In the genomic region with DNA sequence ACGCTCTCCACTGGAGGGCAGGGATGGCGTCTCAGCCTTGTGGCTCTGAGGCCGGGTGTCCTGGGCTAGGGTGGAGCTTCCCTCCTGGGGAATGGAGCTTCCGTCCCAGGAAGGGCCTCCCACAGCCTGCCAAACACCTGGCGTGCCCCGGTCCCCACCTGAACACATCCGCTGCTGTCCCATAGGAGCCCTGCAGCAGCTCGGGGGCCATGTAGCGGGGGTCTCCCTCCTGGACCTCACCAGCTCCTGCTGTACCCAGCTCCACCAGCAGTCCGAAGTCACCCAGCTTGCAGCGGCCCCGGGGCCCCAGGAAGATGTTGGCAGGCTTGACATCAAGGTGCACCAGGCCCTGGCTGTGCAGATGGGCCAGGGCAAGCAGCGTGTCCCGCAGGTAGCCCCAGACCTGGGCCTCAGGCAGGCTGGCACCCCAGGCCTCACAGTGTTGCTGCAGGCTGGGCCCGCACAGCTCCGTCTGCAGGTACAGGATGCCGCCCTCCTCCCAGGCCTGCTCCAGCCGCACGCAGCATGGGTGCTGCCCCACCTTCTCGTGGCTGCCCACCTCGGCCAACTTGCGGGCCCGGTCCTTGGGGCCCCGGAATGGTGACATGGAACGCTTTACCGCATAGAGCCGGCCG, we compare ENCODE assay signal across 2 cellular contexts.
TF ChIP-seq lines count a peak whose summit lies in the region.

No MANE protein-coding gene starts in this region.

TF ChIP-seq in HepG2, 621 proteins besides CTCF, POLR2A, EP300 and RAD21:
- TF ChIP-seq IKZF4 (CRISPR knock-in tag; IDR thresholded peaks at IDR 0.05; ENCODE audit: borderline replicate concordance, low read depth, not compliant biosample characterization): no peak
- TF ChIP-seq, protein P1, sequence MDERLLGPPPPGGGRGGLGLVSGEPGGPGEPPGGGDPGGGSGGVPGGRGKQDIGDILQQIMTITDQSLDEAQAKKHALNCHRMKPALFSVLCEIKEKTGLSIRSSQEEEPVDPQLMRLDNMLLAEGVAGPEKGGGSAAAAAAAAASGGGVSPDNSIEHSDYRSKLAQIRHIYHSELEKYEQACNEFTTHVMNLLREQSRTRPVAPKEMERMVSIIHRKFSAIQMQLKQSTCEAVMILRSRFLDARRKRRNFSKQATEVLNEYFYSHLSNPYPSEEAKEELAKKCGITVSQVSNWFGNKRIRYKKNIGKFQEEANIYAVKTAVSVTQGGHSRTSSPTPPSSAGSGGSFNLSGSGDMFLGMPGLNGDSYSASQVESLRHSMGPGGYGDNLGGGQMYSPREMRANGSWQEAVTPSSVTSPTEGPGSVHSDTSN (CRISPR knock-in tag; IDR thresholded peaks at IDR 0.05): no peak
- TF ChIP-seq, protein P2, sequence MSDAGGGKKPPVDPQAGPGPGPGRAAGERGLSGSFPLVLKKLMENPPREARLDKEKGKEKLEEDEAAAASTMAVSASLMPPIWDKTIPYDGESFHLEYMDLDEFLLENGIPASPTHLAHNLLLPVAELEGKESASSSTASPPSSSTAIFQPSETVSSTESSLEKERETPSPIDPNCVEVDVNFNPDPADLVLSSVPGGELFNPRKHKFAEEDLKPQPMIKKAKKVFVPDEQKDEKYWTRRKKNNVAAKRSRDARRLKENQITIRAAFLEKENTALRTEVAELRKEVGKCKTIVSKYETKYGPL (CRISPR knock-in tag; IDR thresholded peaks at IDR 0.05): no peak
- TF ChIP-seq SRF (IDR thresholded peaks at IDR 0.05; ENCODE audit: low read depth, low read length): no peak
- TF ChIP-seq, protein P3, sequence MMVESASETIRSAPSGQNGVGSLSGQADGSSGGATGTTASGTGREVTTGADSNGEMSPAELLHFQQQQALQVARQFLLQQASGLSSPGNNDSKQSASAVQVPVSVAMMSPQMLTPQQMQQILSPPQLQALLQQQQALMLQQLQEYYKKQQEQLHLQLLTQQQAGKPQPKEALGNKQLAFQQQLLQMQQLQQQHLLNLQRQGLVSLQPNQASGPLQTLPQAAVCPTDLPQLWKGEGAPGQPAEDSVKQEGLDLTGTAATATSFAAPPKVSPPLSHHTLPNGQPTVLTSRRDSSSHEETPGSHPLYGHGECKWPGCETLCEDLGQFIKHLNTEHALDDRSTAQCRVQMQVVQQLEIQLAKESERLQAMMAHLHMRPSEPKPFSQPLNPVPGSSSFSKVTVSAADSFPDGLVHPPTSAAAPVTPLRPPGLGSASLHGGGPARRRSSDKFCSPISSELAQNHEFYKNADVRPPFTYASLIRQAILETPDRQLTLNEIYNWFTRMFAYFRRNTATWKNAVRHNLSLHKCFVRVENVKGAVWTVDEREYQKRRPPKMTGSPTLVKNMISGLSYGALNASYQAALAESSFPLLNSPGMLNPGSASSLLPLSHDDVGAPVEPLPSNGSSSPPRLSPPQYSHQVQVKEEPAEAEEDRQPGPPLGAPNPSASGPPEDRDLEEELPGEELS (CRISPR knock-in tag; IDR thresholded peaks at IDR 0.05): no peak
- no peak for TF ChIP-seq SMAD1 (CRISPR knock-in tag; IDR thresholded peaks at IDR 0.05; ENCODE audit: borderline replicate concordance, low read depth)
- TF ChIP-seq ZNF768 (CRISPR knock-in tag; IDR thresholded peaks at IDR 0.05): peak; percentile 68; the same call in 1 of the 2 replicates
- TF ChIP-seq AGO2 (optimal IDR thresholded peaks at IDR 0.05; ENCODE audit: low read depth, low read length): peak; percentile 82
- peak; percentile 55; the same call in 1 of the 2 replicates for TF ChIP-seq RBFOX2 (IDR thresholded peaks at IDR 0.05; ENCODE audit: low read depth, low read length)
- no peak for TF ChIP-seq SNAI1 (CRISPR knock-in tag; IDR thresholded peaks at IDR 0.05; ENCODE audit: borderline replicate concordance)
- no peak for TF ChIP-seq ZNF7 (CRISPR knock-in tag; IDR thresholded peaks at IDR 0.05)

TF ChIP-seq in HEK293, 187 proteins besides CTCF, POLR2A, EP300 and RAD21 (continues in another document):
- TF ChIP-seq, protein P4, sequence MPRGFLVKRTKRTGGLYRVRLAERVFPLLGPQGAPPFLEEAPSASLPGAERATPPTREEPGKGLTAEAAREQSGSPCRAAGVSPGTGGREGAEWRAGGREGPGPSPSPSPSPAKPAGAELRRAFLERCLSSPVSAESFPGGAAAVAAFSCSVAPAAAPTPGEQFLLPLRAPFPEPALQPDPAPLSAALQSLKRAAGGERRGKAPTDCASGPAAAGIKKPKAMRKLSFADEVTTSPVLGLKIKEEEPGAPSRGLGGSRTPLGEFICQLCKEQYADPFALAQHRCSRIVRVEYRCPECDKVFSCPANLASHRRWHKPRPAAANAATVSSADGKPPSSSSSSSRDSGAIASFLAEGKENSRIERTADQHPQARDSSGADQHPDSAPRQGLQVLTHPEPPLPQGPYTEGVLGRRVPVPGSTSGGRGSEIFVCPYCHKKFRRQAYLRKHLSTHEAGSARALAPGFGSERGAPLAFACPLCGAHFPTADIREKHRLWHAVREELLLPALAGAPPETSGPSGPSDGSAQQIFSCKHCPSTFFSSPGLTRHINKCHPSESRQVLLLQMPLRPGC (tag by site-specific recombination; IDR thresholded peaks at IDR 0.05): no peak
- TF ChIP-seq ZNF157 (tag by site-specific recombination; IDR thresholded peaks at IDR 0.05) (no peak), ZNF707 (tag by site-specific recombination; IDR thresholded peaks at IDR 0.05) (no peak), GLIS2 (tag by site-specific recombination; IDR thresholded peaks at IDR 0.05) (peak; percentile 33; the same call in 1 of the 2 replicates), ZFP69B (tag by site-specific recombination; IDR thresholded peaks at IDR 0.05) (no peak), ZNF544 (tag by site-specific recombination; IDR thresholded peaks at IDR 0.05) (no peak), ZNF48 (tag by site-specific recombination; IDR thresholded peaks at IDR 0.05) (no peak), KLF16 (tag by site-specific recombination; IDR thresholded peaks at IDR 0.05) (no peak), SCRT2 (tag by site-specific recombination; IDR thresholded peaks at IDR 0.05) (peak; percentile 28; the same call in 1 of the 2 replicates), YY2 (tag by site-specific recombination; IDR thresholded peaks at IDR 0.05) (no peak), ZFHX2 (tag by site-specific recombination; conservative IDR thresholded peaks at IDR 0.05) (no peak), ZIC2 (tag by site-specific recombination; IDR thresholded peaks at IDR 0.05) (no peak), KLF1 (tag by site-specific recombination; IDR thresholded peaks at IDR 0.05) (no peak), ZNF843 (tag by site-specific recombination; IDR thresholded peaks at IDR 0.05) (no peak), ZNF223 (tag by site-specific recombination; IDR thresholded peaks at IDR 0.05) (no peak), ZNF561 (tag by site-specific recombination; IDR thresholded peaks at IDR 0.05; ENCODE audit: borderline replicate concordance) (no peak), ZNF549 (tag by site-specific recombination; IDR thresholded peaks at IDR 0.05) (no peak), ZNF701 (tag by site-specific recombination; IDR thresholded peaks at IDR 0.05) (no peak), ZNF514 (tag by site-specific recombination; IDR thresholded peaks at IDR 0.05) (no peak), ZNF837 (tag by site-specific recombination; IDR thresholded peaks at IDR 0.05) (no peak), ZNF830 (tag by site-specific recombination; IDR thresholded peaks at IDR 0.05; ENCODE audit: low read depth) (no peak), ZNF596 (tag by site-specific recombination; IDR thresholded peaks at IDR 0.05) (no peak)
- TF ChIP-seq, protein P5, sequence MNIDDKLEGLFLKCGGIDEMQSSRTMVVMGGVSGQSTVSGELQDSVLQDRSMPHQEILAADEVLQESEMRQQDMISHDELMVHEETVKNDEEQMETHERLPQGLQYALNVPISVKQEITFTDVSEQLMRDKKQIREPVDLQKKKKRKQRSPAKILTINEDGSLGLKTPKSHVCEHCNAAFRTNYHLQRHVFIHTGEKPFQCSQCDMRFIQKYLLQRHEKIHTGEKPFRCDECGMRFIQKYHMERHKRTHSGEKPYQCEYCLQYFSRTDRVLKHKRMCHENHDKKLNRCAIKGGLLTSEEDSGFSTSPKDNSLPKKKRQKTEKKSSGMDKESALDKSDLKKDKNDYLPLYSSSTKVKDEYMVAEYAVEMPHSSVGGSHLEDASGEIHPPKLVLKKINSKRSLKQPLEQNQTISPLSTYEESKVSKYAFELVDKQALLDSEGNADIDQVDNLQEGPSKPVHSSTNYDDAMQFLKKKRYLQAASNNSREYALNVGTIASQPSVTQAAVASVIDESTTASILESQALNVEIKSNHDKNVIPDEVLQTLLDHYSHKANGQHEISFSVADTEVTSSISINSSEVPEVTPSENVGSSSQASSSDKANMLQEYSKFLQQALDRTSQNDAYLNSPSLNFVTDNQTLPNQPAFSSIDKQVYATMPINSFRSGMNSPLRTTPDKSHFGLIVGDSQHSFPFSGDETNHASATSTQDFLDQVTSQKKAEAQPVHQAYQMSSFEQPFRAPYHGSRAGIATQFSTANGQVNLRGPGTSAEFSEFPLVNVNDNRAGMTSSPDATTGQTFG (tag by site-specific recombination; IDR thresholded peaks at IDR 0.05; ENCODE audit: borderline replicate concordance): no peak
- TF ChIP-seq, protein P6, sequence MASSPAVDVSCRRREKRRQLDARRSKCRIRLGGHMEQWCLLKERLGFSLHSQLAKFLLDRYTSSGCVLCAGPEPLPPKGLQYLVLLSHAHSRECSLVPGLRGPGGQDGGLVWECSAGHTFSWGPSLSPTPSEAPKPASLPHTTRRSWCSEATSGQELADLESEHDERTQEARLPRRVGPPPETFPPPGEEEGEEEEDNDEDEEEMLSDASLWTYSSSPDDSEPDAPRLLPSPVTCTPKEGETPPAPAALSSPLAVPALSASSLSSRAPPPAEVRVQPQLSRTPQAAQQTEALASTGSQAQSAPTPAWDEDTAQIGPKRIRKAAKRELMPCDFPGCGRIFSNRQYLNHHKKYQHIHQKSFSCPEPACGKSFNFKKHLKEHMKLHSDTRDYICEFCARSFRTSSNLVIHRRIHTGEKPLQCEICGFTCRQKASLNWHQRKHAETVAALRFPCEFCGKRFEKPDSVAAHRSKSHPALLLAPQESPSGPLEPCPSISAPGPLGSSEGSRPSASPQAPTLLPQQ (tag by site-specific recombination; IDR thresholded peaks at IDR 0.05): peak; percentile 29; the same call in 1 of the 2 replicates
- TF ChIP-seq, protein P7, sequence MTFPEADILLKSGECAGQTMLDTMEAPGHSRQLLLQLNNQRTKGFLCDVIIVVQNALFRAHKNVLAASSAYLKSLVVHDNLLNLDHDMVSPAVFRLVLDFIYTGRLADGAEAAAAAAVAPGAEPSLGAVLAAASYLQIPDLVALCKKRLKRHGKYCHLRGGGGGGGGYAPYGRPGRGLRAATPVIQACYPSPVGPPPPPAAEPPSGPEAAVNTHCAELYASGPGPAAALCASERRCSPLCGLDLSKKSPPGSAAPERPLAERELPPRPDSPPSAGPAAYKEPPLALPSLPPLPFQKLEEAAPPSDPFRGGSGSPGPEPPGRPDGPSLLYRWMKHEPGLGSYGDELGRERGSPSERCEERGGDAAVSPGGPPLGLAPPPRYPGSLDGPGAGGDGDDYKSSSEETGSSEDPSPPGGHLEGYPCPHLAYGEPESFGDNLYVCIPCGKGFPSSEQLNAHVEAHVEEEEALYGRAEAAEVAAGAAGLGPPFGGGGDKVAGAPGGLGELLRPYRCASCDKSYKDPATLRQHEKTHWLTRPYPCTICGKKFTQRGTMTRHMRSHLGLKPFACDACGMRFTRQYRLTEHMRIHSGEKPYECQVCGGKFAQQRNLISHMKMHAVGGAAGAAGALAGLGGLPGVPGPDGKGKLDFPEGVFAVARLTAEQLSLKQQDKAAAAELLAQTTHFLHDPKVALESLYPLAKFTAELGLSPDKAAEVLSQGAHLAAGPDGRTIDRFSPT (tag by site-specific recombination; IDR thresholded peaks at IDR 0.05): peak; percentile 75
- TF ChIP-seq, protein P8, sequence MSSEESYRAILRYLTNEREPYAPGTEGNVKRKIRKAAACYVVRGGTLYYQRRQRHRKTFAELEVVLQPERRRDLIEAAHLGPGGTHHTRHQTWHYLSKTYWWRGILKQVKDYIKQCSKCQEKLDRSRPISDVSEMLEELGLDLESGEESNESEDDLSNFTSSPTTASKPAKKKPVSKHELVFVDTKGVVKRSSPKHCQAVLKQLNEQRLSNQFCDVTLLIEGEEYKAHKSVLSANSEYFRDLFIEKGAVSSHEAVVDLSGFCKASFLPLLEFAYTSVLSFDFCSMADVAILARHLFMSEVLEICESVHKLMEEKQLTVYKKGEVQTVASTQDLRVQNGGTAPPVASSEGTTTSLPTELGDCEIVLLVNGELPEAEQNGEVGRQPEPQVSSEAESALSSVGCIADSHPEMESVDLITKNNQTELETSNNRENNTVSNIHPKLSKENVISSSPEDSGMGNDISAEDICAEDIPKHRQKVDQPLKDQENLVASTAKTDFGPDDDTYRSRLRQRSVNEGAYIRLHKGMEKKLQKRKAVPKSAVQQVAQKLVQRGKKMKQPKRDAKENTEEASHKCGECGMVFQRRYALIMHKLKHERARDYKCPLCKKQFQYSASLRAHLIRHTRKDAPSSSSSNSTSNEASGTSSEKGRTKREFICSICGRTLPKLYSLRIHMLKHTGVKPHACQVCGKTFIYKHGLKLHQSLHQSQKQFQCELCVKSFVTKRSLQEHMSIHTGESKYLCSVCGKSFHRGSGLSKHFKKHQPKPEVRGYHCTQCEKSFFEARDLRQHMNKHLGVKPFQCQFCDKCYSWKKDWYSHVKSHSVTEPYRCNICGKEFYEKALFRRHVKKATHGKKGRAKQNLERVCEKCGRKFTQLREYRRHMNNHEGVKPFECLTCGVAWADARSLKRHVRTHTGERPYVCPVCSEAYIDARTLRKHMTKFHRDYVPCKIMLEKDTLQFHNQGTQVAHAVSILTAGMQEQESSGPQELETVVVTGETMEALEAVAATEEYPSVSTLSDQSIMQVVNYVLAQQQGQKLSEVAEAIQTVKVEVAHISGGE (tag by site-specific recombination; conservative IDR thresholded peaks at IDR 0.05; ENCODE audit: low read depth): no peak
- TF ChIP-seq, protein P9, sequence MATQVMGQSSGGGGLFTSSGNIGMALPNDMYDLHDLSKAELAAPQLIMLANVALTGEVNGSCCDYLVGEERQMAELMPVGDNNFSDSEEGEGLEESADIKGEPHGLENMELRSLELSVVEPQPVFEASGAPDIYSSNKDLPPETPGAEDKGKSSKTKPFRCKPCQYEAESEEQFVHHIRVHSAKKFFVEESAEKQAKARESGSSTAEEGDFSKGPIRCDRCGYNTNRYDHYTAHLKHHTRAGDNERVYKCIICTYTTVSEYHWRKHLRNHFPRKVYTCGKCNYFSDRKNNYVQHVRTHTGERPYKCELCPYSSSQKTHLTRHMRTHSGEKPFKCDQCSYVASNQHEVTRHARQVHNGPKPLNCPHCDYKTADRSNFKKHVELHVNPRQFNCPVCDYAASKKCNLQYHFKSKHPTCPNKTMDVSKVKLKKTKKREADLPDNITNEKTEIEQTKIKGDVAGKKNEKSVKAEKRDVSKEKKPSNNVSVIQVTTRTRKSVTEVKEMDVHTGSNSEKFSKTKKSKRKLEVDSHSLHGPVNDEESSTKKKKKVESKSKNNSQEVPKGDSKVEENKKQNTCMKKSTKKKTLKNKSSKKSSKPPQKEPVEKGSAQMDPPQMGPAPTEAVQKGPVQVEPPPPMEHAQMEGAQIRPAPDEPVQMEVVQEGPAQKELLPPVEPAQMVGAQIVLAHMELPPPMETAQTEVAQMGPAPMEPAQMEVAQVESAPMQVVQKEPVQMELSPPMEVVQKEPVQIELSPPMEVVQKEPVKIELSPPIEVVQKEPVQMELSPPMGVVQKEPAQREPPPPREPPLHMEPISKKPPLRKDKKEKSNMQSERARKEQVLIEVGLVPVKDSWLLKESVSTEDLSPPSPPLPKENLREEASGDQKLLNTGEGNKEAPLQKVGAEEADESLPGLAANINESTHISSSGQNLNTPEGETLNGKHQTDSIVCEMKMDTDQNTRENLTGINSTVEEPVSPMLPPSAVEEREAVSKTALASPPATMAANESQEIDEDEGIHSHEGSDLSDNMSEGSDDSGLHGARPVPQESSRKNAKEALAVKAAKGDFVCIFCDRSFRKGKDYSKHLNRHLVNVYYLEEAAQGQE (tag by site-specific recombination; IDR thresholded peaks at IDR 0.05): no peak
